9 cellular contexts compared by ENCODE assay signal in the genomic region with DNA sequence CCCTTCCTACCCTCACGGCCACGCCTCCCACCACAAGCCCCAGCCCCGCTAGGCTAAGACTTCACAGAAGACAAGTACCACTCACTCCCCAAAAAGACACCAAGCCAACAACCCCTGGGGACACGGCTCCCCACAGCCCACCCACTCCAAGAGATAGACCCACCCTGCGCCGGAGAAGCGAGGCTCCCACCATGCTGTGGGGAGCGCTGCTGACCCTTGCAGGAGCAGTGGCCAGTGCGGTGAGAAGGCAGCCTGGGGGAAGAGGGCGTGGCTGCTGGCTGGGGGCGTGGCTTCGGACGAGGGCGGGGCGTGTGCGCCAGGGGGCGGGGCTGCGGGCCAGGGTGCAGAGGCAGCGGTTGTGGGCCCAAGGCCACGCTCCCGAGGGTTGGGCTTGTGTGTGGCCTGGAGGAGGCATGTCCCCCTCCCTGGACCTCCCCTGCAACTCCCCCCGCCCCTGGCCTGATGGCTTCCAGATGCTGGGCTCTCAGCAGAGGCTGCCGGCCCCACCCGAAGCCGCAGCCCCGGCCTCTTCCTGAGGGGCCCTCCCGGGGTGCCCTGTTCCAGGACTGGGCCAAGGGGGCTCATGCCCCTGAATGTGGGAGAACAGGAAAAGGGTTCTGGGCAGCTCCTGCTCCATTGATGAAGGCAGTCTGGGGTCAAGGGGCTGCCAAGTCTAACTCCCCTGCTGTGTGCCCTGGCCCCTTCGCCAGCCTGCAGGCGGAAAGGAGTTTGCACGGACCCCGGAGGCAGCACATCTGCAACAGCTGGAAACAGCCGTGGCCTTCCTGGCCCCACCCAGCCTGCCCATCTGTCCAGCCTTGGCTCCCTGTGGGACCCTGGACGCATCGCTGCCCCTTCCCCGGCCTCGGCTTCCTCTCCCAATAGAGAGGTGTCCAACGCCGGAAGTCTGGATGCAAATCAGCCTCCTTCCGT. TPM values are rescaled to one million over a fixed set of nuclear protein-coding genes. Genes with fewer than 3 reads are reported as not detected.
DNase-seq lines count a peak whose midpoint lies in the region; ATAC-seq and TF ChIP-seq lines count a peak whose summit lies in the region.
"Had no signal": no experiment of that assay in that cellular context is flagged by ENCODE, and none has a peak within 500 bp of the region (broad histone marks: within the 10 kb centered on the region; RNA-seq: fewer than 3 reads in every experiment).

No MANE protein-coding gene starts in this region.

- H3K4me1 ChIP-seq in mesodermal cell (ENCODE audit: control insufficient read depth, insufficient read depth, low read length, poor library complexity, severe bottlenecking) = peaks cover 6% of the 10 kb centered on the region

- peak overlapping the region; percentile 5 for H3K27ac ChIP-seq in mesodermal cell (ENCODE audit: low read depth, low read length, severe bottlenecking)

- peaks cover 46% of the 10 kb centered on the region for H3K36me3 ChIP-seq in mesodermal cell (ENCODE audit: control insufficient read depth, insufficient read depth, low read length)

- peak overlapping the region; percentile 53; the same call in 1 of the 2 replicates for H3K4me3 Mint-ChIP-seq in HFFc6

- TF ChIP-seq CTCF in AG04449 (IDR thresholded peaks at IDR 0.05; ENCODE audit: insufficient read depth, low read length, missing control alignments) = peak; percentile 17
- TF ChIP-seq CTCF in HFFc6 (IDR thresholded peaks at IDR 0.05) = no peak; the same call in 1 of the 2 replicates

- CTCF ChIA-PET in AG04449 (lab: Yijun Ruan, JAX) = interaction anchor here (0.6 to 9.1 kb wide), 8 partner anchors 9 to 141 kb away, joined by 3 to 68 read pairs (median 7); partner anchors contain the start of gene TFAP4

- H3K9me3 ChIP-seq in mesodermal cell (ENCODE audit: control insufficient read depth, low read length) = no peaks in the 10 kb centered on the region

- peak overlapping the region; percentile 29 for H3K27ac Mint-ChIP-seq in HFFc6

- peaks cover 15% of the 10 kb centered on the region for H3K4me1 Mint-ChIP-seq in HFFc6 (ENCODE audit: low read depth)

- POLR2A ChIA-PET in AG04449 (lab: Yijun Ruan, JAX) = no interaction called here

- no peak for ATAC-seq in HG03159 (IDR thresholded peaks at IDR 0.05; ENCODE audit: unreplicated experiment)

- H3K36me3 Mint-ChIP-seq in HFFc6 (ENCODE audit: low read depth) = peaks cover 11% of the 10 kb centered on the region

- no peaks in the 10 kb centered on the region for H3K9me3 Mint-ChIP-seq in HFFc6

- no peak for DNase-seq in AG04449 (ENCODE audit: low read depth, low spot score)
- DNase-seq in HFFc6 = peak; percentile 77
- DNase-seq in cerebellar cortex (ENCODE audit: low spot score) = peak; percentile 37
- DNase-seq in RKO (ENCODE audit: low spot score) = no peak
- DNase-seq in SW 1271 (lab: John Stamatoyannopoulos, UW) = no peak
- no peak for DNase-seq in NCI-H187 (lab: John Stamatoyannopoulos, UW)
- DNase-seq: effector memory CD4-positive, alpha-beta T cell had no signal

- 61% methylated on average over 21 to 24 of the region's 39 CpGs for WGBS in mesodermal cell (ENCODE audit: insufficient coverage in 2 of 2), 2 experiments

- H3K27me3 Mint-ChIP-seq in HFFc6 (ENCODE audit: insufficient read depth) = peaks cover 3% of the 10 kb centered on the region; the same call in 1 of the 2 replicates

- H3K4me3 ChIP-seq in AG04449 (ENCODE audit: low read depth, low read length) (peak overlapping the region; percentile 49), mesodermal cell (ENCODE audit: extremely low read depth, insufficient read depth, low read length, poor library complexity, severe bottlenecking) (no peak overlapping the region)

RNA-seq across cellular contexts. Expression of gene TFAP4, which starts 9.1 kb away (rescaled TPM):
- 10 to 100 TPM in 3 of 6 experiments, 1 to 10 TPM in 3; 8.3 to 11.7 (median 10.1) TPM for total RNA-seq in HFFc6 (2021; fragmentation: NEBNext Ultra II Directional; extraction: Animal tissue kit (Norgen Biotek cat#: 25700))
- polyA plus RNA-seq in mesodermal cell (2013, experiment 1 of 2) = 10.8 TPM
- 8.5 TPM for polyA plus RNA-seq in mesodermal cell (2013, experiment 2 of 2)

RNA-seq across cellular contexts. Expression of gene SRL, which starts 21.9 kb away (rescaled TPM):
- not detected for total RNA-seq in HFFc6 (2021; fragmentation: NEBNext Ultra II Directional; extraction: Animal tissue kit (Norgen Biotek cat#: 25700))
- 0.18 TPM for polyA plus RNA-seq in mesodermal cell (2013, experiment 1 of 2)
- 0.05 TPM for polyA plus RNA-seq in mesodermal cell (2013, experiment 2 of 2)

RNA-seq across cellular contexts. Expression of gene GLIS2, which starts 52.1 kb away (rescaled TPM):
- 10 to 100 TPM; 21.9 to 26.0 (median 23.5) TPM for total RNA-seq in HFFc6 (2021; fragmentation: NEBNext Ultra II Directional; extraction: Animal tissue kit (Norgen Biotek cat#: 25700))
- 10.1 TPM for polyA plus RNA-seq in mesodermal cell (2013, experiment 1 of 2)
- 8.9 TPM for polyA plus RNA-seq in mesodermal cell (2013, experiment 2 of 2)

Comparison
In these comparisons a context has a peak if more than half of its experiments do, and no peak if none do; other contexts are left out.
1. DNase-seq: peak in HFFc6 (single experiment) and cerebellar cortex (single experiment); none in AG04449 (single experiment), RKO (single experiment), SW 1271 (0 of 2) and NCI-H187 (0 of 2).